In genomic region chr5:158287643-158288228, GRCh38 we compare ENCODE assay signal across 12 cellular contexts.
DNase-seq lines count a peak whose midpoint lies in the region; ATAC-seq, FAIRE-seq and TF ChIP-seq lines count a peak whose summit lies in the region.
"Had no signal": no experiment of that assay in that cellular context is flagged by ENCODE, and none has a peak within 500 bp of the region (broad histone marks: within the 10 kb centered on the region; RNA-seq: fewer than 3 reads in every experiment).

No MANE protein-coding gene starts in this region.

- DNase-seq in AG09309 (ENCODE audit: low read depth) (peak; percentile 18), HS-5 (ENCODE audit: low read depth) (peak; percentile 33), bronchial epithelial cell (ENCODE audit: low read depth) (peak; percentile 83), mesothelial cell of epicardium (ENCODE audit: low spot score in 2 of 2, unreplicated experiment in 2 of 2) (no peak), GM20000 (ENCODE audit: low spot score) (no peak), endodermal cell (no peak)
- DNase-seq: activated naive CD4-positive, alpha-beta T cell treated with anti-CD3 and anti-CD28 coated beads, Interleukin-2, amount 50 U/mL, for 16 hours; DMS 273 treated with DMSO at 0.1 percent for 48 hours; KG1 had no signal

- peak overlapping the region; percentile 66 for H3K27ac Mint-ChIP-seq in mesothelial cell of epicardium
- no peak overlapping the region for H3K27ac Mint-ChIP-seq in endodermal cell

- H3K9ac ChIP-seq in endodermal cell (ENCODE audit: extremely low read depth, low read length, poor library complexity, severe bottlenecking) = no peak overlapping the region

- no peaks in the 10 kb centered on the region for H3K9me3 ChIP-seq in endodermal cell (ENCODE audit: control insufficient read depth, low read length)
- H3K9me3 ChIP-seq: gastrocnemius medialis had no signal

- peak; percentile 36 for FAIRE-seq in bronchial epithelial cell (lab: Jason Lieb, UNC)

- H3K4me3 Mint-ChIP-seq in mesothelial cell of epicardium (no peak overlapping the region), endodermal cell (no peak overlapping the region)

- H3K4me1 ChIP-seq in endodermal cell (ENCODE audit: control insufficient read depth, insufficient read depth, low read length) = no peaks in the 10 kb centered on the region
- H3K4me1 ChIP-seq: gastrocnemius medialis had no signal

- no peak for ATAC-seq in HG02870 (IDR thresholded peaks at IDR 0.05; ENCODE audit: unreplicated experiment)
- ATAC-seq in GM19328 (IDR thresholded peaks at IDR 0.05; ENCODE audit: unreplicated experiment) = no peak
- ATAC-seq: gastrocnemius medialis had no signal

- WGBS in endodermal cell (ENCODE audit: insufficient coverage in 1 of 2, insufficient read length in 1 of 2), 2 experiments = 91 to 95% methylated on average over 8 to 11 of the region's 11 CpGs

- no peak for TF ChIP-seq CTCF in AG09309 (IDR thresholded peaks at IDR 0.05; ENCODE audit: control insufficient read depth, insufficient read depth, low read depth, low read length, missing control alignments)
- no peak for TF ChIP-seq CTCF in bronchial epithelial cell (IDR thresholded peaks at IDR 0.05; ENCODE audit: insufficient read depth, low read length, severe bottlenecking)
- no peak for TF ChIP-seq CTCF in mesothelial cell of epicardium (IDR thresholded peaks at IDR 0.05; ENCODE audit: unreplicated experiment)
- no peak for TF ChIP-seq CTCF in GM20000 (IDR thresholded peaks at IDR 0.05; ENCODE audit: extremely low read depth, missing control alignments)
- no peak for TF ChIP-seq CTCF in endodermal cell (conservative IDR thresholded peaks at IDR 0.05)

- H3K36me3 Mint-ChIP-seq in mesothelial cell of epicardium (no peaks in the 10 kb centered on the region), endodermal cell (ENCODE audit: low read depth) (no peaks in the 10 kb centered on the region)

- H3K27ac ChIP-seq in endodermal cell (ENCODE audit: low read depth, low read length) = no peak overlapping the region
- H3K27ac ChIP-seq: gastrocnemius medialis had no signal

- peaks cover 8% of the 10 kb centered on the region for H3K4me1 Mint-ChIP-seq in mesothelial cell of epicardium
- H3K4me1 Mint-ChIP-seq in endodermal cell = no peaks in the 10 kb centered on the region

- peaks cover 5% of the 10 kb centered on the region for H3K9me3 Mint-ChIP-seq in mesothelial cell of epicardium
- H3K9me3 Mint-ChIP-seq in endodermal cell = no peaks in the 10 kb centered on the region

- no peaks in the 10 kb centered on the region for H3K27me3 ChIP-seq in bronchial epithelial cell (ENCODE audit: control insufficient read depth, insufficient read depth, low read length)
- no peaks in the 10 kb centered on the region for H3K27me3 ChIP-seq in endodermal cell (ENCODE audit: control insufficient read depth, insufficient read depth, low read length, poor library complexity, severe bottlenecking)
- H3K27me3 ChIP-seq: gastrocnemius medialis had no signal

- H3K27me3 Mint-ChIP-seq in mesothelial cell of epicardium (ENCODE audit: low read depth) = peaks cover 20% of the 10 kb centered on the region
- H3K27me3 Mint-ChIP-seq in endodermal cell (ENCODE audit: insufficient read depth) = no peaks in the 10 kb centered on the region

- H3K4me3 ChIP-seq in AG09309 (ENCODE audit: control insufficient read depth, low read depth, low read length) = no peak overlapping the region
- H3K4me3 ChIP-seq in bronchial epithelial cell (ENCODE audit: low read depth, low read length) = no peak overlapping the region
- no peak overlapping the region for H3K4me3 ChIP-seq in endodermal cell (ENCODE audit: low read length)
- H3K4me3 ChIP-seq: gastrocnemius medialis had no signal

- H3K36me3 ChIP-seq in bronchial epithelial cell (ENCODE audit: control insufficient read depth, insufficient read depth, low read length) (no peaks in the 10 kb centered on the region), endodermal cell (ENCODE audit: control insufficient read depth, insufficient read depth, low read length) (no peaks in the 10 kb centered on the region)
- H3K36me3 ChIP-seq: gastrocnemius medialis had no signal

Comparison
In these comparisons a context has a peak if more than half of its experiments do, and no peak if none do; other contexts are left out.
1. DNase-seq: peak in AG09309 (single experiment), HS-5 (single experiment) and bronchial epithelial cell (single experiment); none in mesothelial cell of epicardium (0 of 2), GM20000 (single experiment) and endodermal cell (single experiment).